In genomic region chr1:239555350-239555749, GRCh38 we compare ENCODE assay signal across 24 cellular contexts.
"Had no signal": no experiment of that assay in that cellular context is flagged by ENCODE, and none has a peak within 500 bp of the region (broad histone marks: within the 10 kb centered on the region; RNA-seq: fewer than 3 reads in every experiment).

No MANE protein-coding gene starts in this region.

- H3K27me3 Mint-ChIP-seq: activated naive CD8-positive, alpha-beta T cell treated with anti-CD3 and anti-CD28 coated beads for 36 hours; progenitor cell of endocrine pancreas; stimulated activated naive B cell treated with anti-CD40 and anti-IgM and Interleukin-4, amounts not matched to agents 10 μg/mL and 1 μg/mL and 100 μg/mL, for 72 hours had no signal

- H3K4me3 ChIP-seq: dorsolateral prefrontal cortex, sigmoid colon, smooth muscle cell, transverse colon, uterus had no signal

- H3K4me1 ChIP-seq: uterus had no signal

- H3K36me3 Mint-ChIP-seq: activated naive CD8-positive, alpha-beta T cell treated with anti-CD3 and anti-CD28 coated beads for 36 hours; natural killer cell treated with Interleukin-12 subunit alpha and Interleukin-12 subunit beta and Interleukin-15 and Interleukin-18, amount 100 ng/mL, for 72 hours; stimulated activated naive B cell treated with anti-CD40 and anti-IgM and Interleukin-4, amounts not matched to agents 10 μg/mL and 1 μg/mL and 100 μg/mL, for 72 hours had no signal

- DNase-seq: activated CD4-positive, alpha-beta T cell treated with anti-CD3 and anti-CD28 coated beads for 4 hours; activated CD4-positive, alpha-beta T cell treated with anti-CD3 and anti-CD28 coated beads, Interleukin-2, amount 50 U/mL, for 48 hours; activated CD4-positive, CD25-positive, alpha-beta regulatory T cell; activated CD8-positive, alpha-beta memory T cell treated with anti-CD3 and anti-CD28 coated beads, Interleukin-2, amount 50 U/mL, for 48 hours; activated naive CD4-positive, alpha-beta T cell treated with Interleukin-2 at 50 U/mL for 16 hours; activated naive CD8-positive, alpha-beta T cell treated with anti-CD3 and anti-CD28 coated beads for 36 hours; activated T-cell treated with anti-CD3 and anti-CD28 coated beads, Interleukin-2, amount 50 U/mL, for 4 hours; central memory CD4-positive, alpha-beta T cell; dorsolateral prefrontal cortex; foreskin fibroblast; retina; sigmoid colon; stimulated activated CD4-positive, alpha-beta T cell treated with anti-CD3 and anti-CD28 coated beads, Interleukin-15, amount 100 ng/mL, for 24 hours; stimulated activated CD4-positive, alpha-beta T cell treated with anti-CD3 and anti-CD28 coated beads, Interleukin-2, amount 100 ng/mL, for 48 hours; stimulated activated CD8-positive, alpha-beta memory T cell treated with anti-CD3 and anti-CD28 coated beads, Interleukin-4, amount 100 ng/mL, for 48 hours; stimulated activated naive B cell treated with anti-CD40 and anti-IgM and Interleukin-4, amounts not matched to agents 10 μg/mL and 1 μg/mL and 100 μg/mL, for 72 hours; T1000; transverse colon; uterus had no signal

- H3K36me3 ChIP-seq: sigmoid colon, transverse colon, uterus had no signal

- H3K4me2 ChIP-seq: smooth muscle cell had no signal

- H3K27ac Mint-ChIP-seq: activated naive CD8-positive, alpha-beta T cell treated with anti-CD3 and anti-CD28 coated beads for 36 hours; activated T-helper 2 cell treated with anti-CD3 and anti-CD28 coated beads, Interferon-gamma antibody, Interleukin-2, Interleukin-4, amounts not matched to agents 10 μg/mL and 5 μg/mL and 100 μg/mL, durations not matched to agents 14 hours and 24 hours and 36 hours; natural killer cell treated with Interleukin-12 subunit alpha and Interleukin-12 subunit beta and Interleukin-15 and Interleukin-18, amount 100 ng/mL, for 72 hours; progenitor cell of endocrine pancreas; stimulated activated naive B cell treated with anti-CD40 and anti-IgM and Interleukin-4, amounts not matched to agents 10 μg/mL and 1 μg/mL and 100 μg/mL, for 72 hours; T-helper 1 cell treated with Interleukin-12 subunit alpha and Interleukin-12 subunit beta and Interleukin-4 antibody, amounts not matched to agents 30 μg/mL and 1 μg/mL, for 36 hours had no signal

- ATAC-seq: activated T-cell treated with anti-CD3 and anti-CD28 coated beads, Interleukin-2, amount 50 U/mL, for 4 hours; natural killer cell treated with Interleukin-12 subunit alpha and Interleukin-12 subunit beta and Interleukin-15 and Interleukin-18, amount 100 ng/mL, for 72 hours; stimulated activated naive B cell treated with anti-CD40 and anti-IgM and Interleukin-4, amounts not matched to agents 10 μg/mL and 1 μg/mL and 100 μg/mL, for 72 hours had no signal

- H3K9me3 Mint-ChIP-seq: activated naive CD8-positive, alpha-beta T cell treated with anti-CD3 and anti-CD28 coated beads for 36 hours; activated T-cell treated with anti-CD3 and anti-CD28 coated beads, Interleukin-2, amount 50 U/mL, for 4 hours; activated T-helper 2 cell treated with anti-CD3 and anti-CD28 coated beads, Interferon-gamma antibody, Interleukin-2, Interleukin-4, amounts not matched to agents 10 μg/mL and 5 μg/mL and 100 μg/mL, durations not matched to agents 14 hours and 24 hours and 36 hours; stimulated activated naive B cell treated with anti-CD40 and anti-IgM and Interleukin-4, amounts not matched to agents 10 μg/mL and 1 μg/mL and 100 μg/mL, for 72 hours; T-helper 1 cell treated with Interleukin-12 subunit alpha and Interleukin-12 subunit beta and Interleukin-4 antibody, amounts not matched to agents 30 μg/mL and 1 μg/mL, for 36 hours had no signal

- H3K9me3 ChIP-seq: sigmoid colon, transverse colon, uterus had no signal

- H3K27ac ChIP-seq: dorsolateral prefrontal cortex, sigmoid colon, transverse colon, uterus had no signal

- H3K27me3 ChIP-seq: dorsolateral prefrontal cortex, sigmoid colon, transverse colon, uterus had no signal

- H3K4me3 Mint-ChIP-seq: activated naive CD8-positive, alpha-beta T cell treated with anti-CD3 and anti-CD28 coated beads for 36 hours; activated T-cell treated with anti-CD3 and anti-CD28 coated beads, Interleukin-2, amount 50 U/mL, for 4 hours; natural killer cell treated with Interleukin-12 subunit alpha and Interleukin-12 subunit beta and Interleukin-15 and Interleukin-18, amount 100 ng/mL, for 72 hours; stimulated activated naive B cell treated with anti-CD40 and anti-IgM and Interleukin-4, amounts not matched to agents 10 μg/mL and 1 μg/mL and 100 μg/mL, for 72 hours; T-helper 1 cell treated with Interleukin-12 subunit alpha and Interleukin-12 subunit beta and Interleukin-4 antibody, amounts not matched to agents 30 μg/mL and 1 μg/mL, for 36 hours had no signal
